Comparison of ENCODE assay signal across 1 cellular context in the genomic region with DNA sequence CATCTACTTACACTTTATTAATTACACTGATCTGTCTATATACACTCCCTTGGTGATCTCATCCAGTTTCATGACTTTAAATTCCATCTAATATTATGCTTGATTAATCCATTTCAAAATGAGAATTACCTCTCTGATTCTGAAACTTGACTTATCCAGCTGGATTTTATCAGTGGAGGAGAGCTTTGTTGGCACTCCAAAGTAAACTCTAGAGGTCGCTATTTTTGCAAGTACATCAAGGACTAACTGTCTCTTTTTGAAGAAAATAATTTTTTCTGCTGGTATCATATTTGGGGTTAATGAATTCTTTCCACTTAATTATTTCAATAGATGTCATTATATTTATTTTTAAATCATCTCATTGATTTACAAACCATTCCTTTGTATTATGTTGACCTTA.
TF ChIP-seq lines count a peak whose summit lies in the region.

No MANE protein-coding gene starts in this region.

TF ChIP-seq in SK-N-SH treated with all-trans-retinoic acid at 6 μM for 48 hours, 23 proteins besides CTCF, POLR2A, EP300 and RAD21:
- TF ChIP-seq, protein P1, sequence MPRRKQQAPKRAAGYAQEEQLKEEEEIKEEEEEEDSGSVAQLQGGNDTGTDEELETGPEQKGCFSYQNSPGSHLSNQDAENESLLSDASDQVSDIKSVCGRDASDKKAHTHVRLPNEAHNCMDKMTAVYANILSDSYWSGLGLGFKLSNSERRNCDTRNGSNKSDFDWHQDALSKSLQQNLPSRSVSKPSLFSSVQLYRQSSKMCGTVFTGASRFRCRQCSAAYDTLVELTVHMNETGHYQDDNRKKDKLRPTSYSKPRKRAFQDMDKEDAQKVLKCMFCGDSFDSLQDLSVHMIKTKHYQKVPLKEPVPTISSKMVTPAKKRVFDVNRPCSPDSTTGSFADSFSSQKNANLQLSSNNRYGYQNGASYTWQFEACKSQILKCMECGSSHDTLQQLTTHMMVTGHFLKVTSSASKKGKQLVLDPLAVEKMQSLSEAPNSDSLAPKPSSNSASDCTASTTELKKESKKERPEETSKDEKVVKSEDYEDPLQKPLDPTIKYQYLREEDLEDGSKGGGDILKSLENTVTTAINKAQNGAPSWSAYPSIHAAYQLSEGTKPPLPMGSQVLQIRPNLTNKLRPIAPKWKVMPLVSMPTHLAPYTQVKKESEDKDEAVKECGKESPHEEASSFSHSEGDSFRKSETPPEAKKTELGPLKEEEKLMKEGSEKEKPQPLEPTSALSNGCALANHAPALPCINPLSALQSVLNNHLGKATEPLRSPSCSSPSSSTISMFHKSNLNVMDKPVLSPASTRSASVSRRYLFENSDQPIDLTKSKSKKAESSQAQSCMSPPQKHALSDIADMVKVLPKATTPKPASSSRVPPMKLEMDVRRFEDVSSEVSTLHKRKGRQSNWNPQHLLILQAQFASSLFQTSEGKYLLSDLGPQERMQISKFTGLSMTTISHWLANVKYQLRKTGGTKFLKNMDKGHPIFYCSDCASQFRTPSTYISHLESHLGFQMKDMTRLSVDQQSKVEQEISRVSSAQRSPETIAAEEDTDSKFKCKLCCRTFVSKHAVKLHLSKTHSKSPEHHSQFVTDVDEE (CRISPR knock-in tag; IDR thresholded peaks at IDR 0.05): no peak
- TF ChIP-seq SNAI2 (CRISPR knock-in tag; IDR thresholded peaks at IDR 0.05): no peak
- TF ChIP-seq ISL1 (CRISPR knock-in tag; IDR thresholded peaks at IDR 0.05): no peak
- TF ChIP-seq, protein P2, sequence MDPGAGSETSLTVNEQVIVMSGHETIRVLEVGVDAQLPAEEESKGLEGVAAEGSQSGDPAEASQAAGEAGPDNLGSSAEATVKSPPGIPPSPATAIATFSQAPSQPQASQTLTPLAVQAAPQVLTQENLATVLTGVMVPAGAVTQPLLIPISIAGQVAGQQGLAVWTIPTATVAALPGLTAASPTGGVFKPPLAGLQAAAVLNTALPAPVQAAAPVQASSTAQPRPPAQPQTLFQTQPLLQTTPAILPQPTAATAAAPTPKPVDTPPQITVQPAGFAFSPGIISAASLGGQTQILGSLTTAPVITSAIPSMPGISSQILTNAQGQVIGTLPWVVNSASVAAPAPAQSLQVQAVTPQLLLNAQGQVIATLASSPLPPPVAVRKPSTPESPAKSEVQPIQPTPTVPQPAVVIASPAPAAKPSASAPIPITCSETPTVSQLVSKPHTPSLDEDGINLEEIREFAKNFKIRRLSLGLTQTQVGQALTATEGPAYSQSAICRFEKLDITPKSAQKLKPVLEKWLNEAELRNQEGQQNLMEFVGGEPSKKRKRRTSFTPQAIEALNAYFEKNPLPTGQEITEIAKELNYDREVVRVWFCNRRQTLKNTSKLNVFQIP (CRISPR knock-in tag; IDR thresholded peaks at IDR 0.05; ENCODE audit: borderline replicate concordance, low read depth): no peak
- no peak for TF ChIP-seq BACH2 (CRISPR knock-in tag; IDR thresholded peaks at IDR 0.05; ENCODE audit: borderline replicate concordance)
- TF ChIP-seq TOX (CRISPR knock-in tag; IDR thresholded peaks at IDR 0.05; ENCODE audit: borderline replicate concordance): no peak
- TF ChIP-seq TCF4 (CRISPR knock-in tag; IDR thresholded peaks at IDR 0.05; ENCODE audit: borderline replicate concordance): no peak
